Comparison of ENCODE assay signal across 8 cellular contexts in genomic region chr17:41678411-41678906, GRCh38. TPM values are rescaled to one million over a fixed set of nuclear protein-coding genes. Genes with fewer than 3 reads are reported as not detected.
A peak's percentile ranks its signal among the peaks of the same experiment; 100 is the strongest.
DNase-seq lines count a peak whose midpoint lies in the region; ATAC-seq and TF ChIP-seq lines count a peak whose summit lies in the region.

No MANE protein-coding gene starts in this region.

- peak overlapping the region; percentile 42; the same call in 1 of the 2 replicates for H3K4me3 ChIP-seq in Karpas-422 (ENCODE audit: low read length)
- H3K4me3 ChIP-seq in breast epithelium = peak overlapping the region; percentile 21 to 57 (median 23)

- no peak for TF ChIP-seq CTCF in breast epithelium (IDR thresholded peaks at IDR 0.05)

- H3K36me3 ChIP-seq in Karpas-422 (ENCODE audit: insufficient read depth, low read length) (no peaks in the 10 kb centered on the region), breast epithelium (no peaks in the 10 kb centered on the region)

- H3K27ac ChIP-seq in Karpas-422 (ENCODE audit: low read length) (no peak overlapping the region), breast epithelium (peak overlapping the region; percentile 74 to 86)

- H3K9me3 ChIP-seq in Karpas-422 (ENCODE audit: low read length) = no peaks in the 10 kb centered on the region
- no peaks in the 10 kb centered on the region for H3K9me3 ChIP-seq in breast epithelium

- H3K36me3 Mint-ChIP-seq in activated T-cell treated with anti-CD3 and anti-CD28 coated beads, Interleukin-2, amount 50 U/mL, for 72 hours (ENCODE audit: insufficient read depth in 2 of 2) = peaks cover 5 to 6% of the 10 kb centered on the region in 2 donors
- peaks cover 0 to 4% of the 10 kb centered on the region in 2 donors for H3K36me3 Mint-ChIP-seq in naive B cell

- ATAC-seq in activated T-cell treated with anti-CD3 and anti-CD28 coated beads, Interleukin-2, amount 50 U/mL, for 72 hours (replicated peaks in 1 of 2) = peak; percentile 42 to 45
- ATAC-seq in naive B cell (ENCODE audit: low read depth in 2 of 2) = no peak
- ATAC-seq in HG02642 (IDR thresholded peaks at IDR 0.05; ENCODE audit: poor library complexity, unreplicated experiment) = no peak

- H3K4me3 Mint-ChIP-seq in activated T-cell treated with anti-CD3 and anti-CD28 coated beads, Interleukin-2, amount 50 U/mL, for 72 hours = peak overlapping the region; percentile 74 to 89
- H3K4me3 Mint-ChIP-seq in naive B cell = peak overlapping the region; percentile 71 to 93 (median 84)

- H3K4me2 ChIP-seq in Karpas-422 (ENCODE audit: low read depth, low read length, poor library complexity, severe bottlenecking) = peak overlapping the region; percentile 43

- H3K27me3 ChIP-seq in Karpas-422 (ENCODE audit: low read length) (no peaks in the 10 kb centered on the region), breast epithelium (no peaks in the 10 kb centered on the region)

- peak overlapping the region; percentile 99 for H3K27ac Mint-ChIP-seq in activated T-cell treated with anti-CD3 and anti-CD28 coated beads, Interleukin-2, amount 50 U/mL, for 72 hours
- peak overlapping the region; percentile 74 to 95 (median 90) for H3K27ac Mint-ChIP-seq in naive B cell

- intact Hi-C loops in breast epithelium (cut with DNase I; ENCODE audit: low total_unique reads) = no loop called here

- H3K4me1 ChIP-seq in Karpas-422 (ENCODE audit: low read length) = peaks cover 10% of the 10 kb centered on the region
- H3K4me1 ChIP-seq in breast epithelium = no peaks in the 10 kb centered on the region

- peak overlapping the region; percentile 23; the same call in 1 of the 2 replicates for H3K9ac ChIP-seq in Karpas-422 (ENCODE audit: low read length)

- H3K27me3 Mint-ChIP-seq in activated T-cell treated with anti-CD3 and anti-CD28 coated beads, Interleukin-2, amount 50 U/mL, for 72 hours (ENCODE audit: low read depth) = no peaks in the 10 kb centered on the region
- no peaks in the 10 kb centered on the region for H3K27me3 Mint-ChIP-seq in naive B cell

- no peaks in the 10 kb centered on the region for H3K79me2 ChIP-seq in Karpas-422 (ENCODE audit: low read length)

- peaks cover 3 to 4% of the 10 kb centered on the region in 2 donors for H3K9me3 Mint-ChIP-seq in activated T-cell treated with anti-CD3 and anti-CD28 coated beads, Interleukin-2, amount 50 U/mL, for 72 hours
- H3K9me3 Mint-ChIP-seq in naive B cell = peaks cover 0 to 5% (median 3%) of the 10 kb centered on the region in 7 donors

- no peak for TF ChIP-seq POLR2A in breast epithelium (IDR thresholded peaks at IDR 0.05)

- H4K20me1 ChIP-seq in Karpas-422 (ENCODE audit: insufficient read depth, low read depth, low read length) = no peaks in the 10 kb centered on the region

- no peak for DNase-seq in activated T-cell treated with anti-CD3 and anti-CD28 coated beads, Interleukin-2, amount 50 U/mL, for 72 hours
- DNase-seq in activated T-cell treated with anti-CD3 and anti-CD28 coated beads for 4 hours (no peak), Karpas-422 (no peak), breast epithelium (ENCODE audit: low spot score in 2 of 2) (no peak), naive B cell (no peak), NCI-H1417 (lab: John Stamatoyannopoulos, UW) (no peak), NCI-H446 treated with DMSO at 0.1 percent for 48 hours (lab: John Stamatoyannopoulos, UW) (no peak)

- peak overlapping the region; percentile 44; the same call in 1 of the 2 replicates for H2AFZ ChIP-seq in Karpas-422 (ENCODE audit: low read length)

- H3K9me2 ChIP-seq in Karpas-422 (replicated peaks; ENCODE audit: insufficient read depth, low read length) = no peaks in the 10 kb centered on the region

- H3K4me1 Mint-ChIP-seq in activated T-cell treated with anti-CD3 and anti-CD28 coated beads, Interleukin-2, amount 50 U/mL, for 72 hours (ENCODE audit: low read depth) = peaks cover 65% of the 10 kb centered on the region
- peaks cover 40 to 56% (median 44%) of the 10 kb centered on the region in 3 donors for H3K4me1 Mint-ChIP-seq in naive B cell

RNA-seq across cellular contexts. Expression of gene EIF1, which starts 10.2 kb away (rescaled TPM):
- total RNA-seq in activated T-cell treated with anti-CD3 and anti-CD28 coated beads, Interleukin-2, amount 50 U/mL, for 72 hours = 1,000 to 10,000 TPM; 2,404 to 2,458 TPM
- total RNA-seq in Karpas-422 (2014; rRNA removed; shearing (Covaris generic); ENCODE audit: low replicate concordance) = 101 and 172 TPM in 2 replicates
- total RNA-seq in breast epithelium = 100 to 1,000 TPM; 217 to 850 (median 260) TPM
- 1,000 to 10,000 TPM; 1,122 to 1,685 (median 1,504) TPM for polyA plus RNA-seq in naive B cell (ENCODE audit: low read depth in 6 of 6)

RNA-seq across cellular contexts. Expression of gene GAST, which starts 33.7 kb away (rescaled TPM):
- total RNA-seq in activated T-cell treated with anti-CD3 and anti-CD28 coated beads, Interleukin-2, amount 50 U/mL, for 72 hours = not detected
- not detected in 2 replicates for total RNA-seq in Karpas-422 (2014; rRNA removed; shearing (Covaris generic); ENCODE audit: low replicate concordance)
- total RNA-seq in breast epithelium = not detected
- not detected for polyA plus RNA-seq in naive B cell (ENCODE audit: low read depth in 6 of 6)

RNA-seq across cellular contexts. Expression of gene KRT17, which starts 54.1 kb away (rescaled TPM):
- total RNA-seq in activated T-cell treated with anti-CD3 and anti-CD28 coated beads, Interleukin-2, amount 50 U/mL, for 72 hours = under 1 TPM in 1 of 2 donors, not detected in 1; 0.63 TPM
- not detected in 2 replicates for total RNA-seq in Karpas-422 (2014; rRNA removed; shearing (Covaris generic); ENCODE audit: low replicate concordance)
- total RNA-seq in breast epithelium = 1,000 to 10,000 TPM in 2 of 3 donors, 1 to 10 TPM in 1; 1.9 to 1,676 (median 1,373) TPM
- polyA plus RNA-seq in naive B cell (ENCODE audit: low read depth in 6 of 6) = not detected

RNA-seq across cellular contexts. Expression of gene HAP1, which starts 56.0 kb away (rescaled TPM):
- under 1 TPM; 0.17 to 0.21 TPM for total RNA-seq in activated T-cell treated with anti-CD3 and anti-CD28 coated beads, Interleukin-2, amount 50 U/mL, for 72 hours
- total RNA-seq in Karpas-422 (2014; rRNA removed; shearing (Covaris generic); ENCODE audit: low replicate concordance) = 0.04 and 0.48 TPM in 2 replicates
- total RNA-seq in breast epithelium = 1 to 10 TPM in 1 of 3 donors, under 1 TPM in 1, not detected in 1; 0.33 to 2.2 TPM
- not detected for polyA plus RNA-seq in naive B cell (ENCODE audit: low read depth in 6 of 6)

Comparison
In these comparisons a context has a peak if more than half of its experiments do, and no peak if none do; other contexts are left out.
1. ATAC-seq: peak in activated T-cell treated with anti-CD3 and anti-CD28 coated beads, Interleukin-2, amount 50 U/mL, for 72 hours (2 of 2); none in naive B cell (0 of 2) and HG02642 (single experiment).